ENCODE assay signal across 24 cellular contexts in genomic region chr5:174612686-174613085, GRCh38.
DNase-seq lines count a peak whose midpoint lies in the region; ATAC-seq and TF ChIP-seq lines count a peak whose summit lies in the region.
"Had no signal": no experiment of that assay in that cellular context is flagged by ENCODE, and none has a peak within 500 bp of the region (broad histone marks: within the 10 kb centered on the region; RNA-seq: fewer than 3 reads in every experiment).

No MANE protein-coding gene starts in this region.

- no peak for TF ChIP-seq POLR2A in HCT116 (IDR thresholded peaks at IDR 0.05; ENCODE audit: borderline replicate concordance, extremely low read depth, insufficient read depth, insufficient read length)
- no peak for TF ChIP-seq POLR2A in Peyer's patch (IDR thresholded peaks at IDR 0.05)

- RAD21 ChIA-PET in HCT116 (lab: Charles Lee; ENCODE audit: low non-redundant PET in 1 of 2, low total read pairs in 2 of 2, uncharacterized antibody in 2 of 2, unreplicated experiment in 2 of 2), result no interaction called here

- H3K4me1 ChIP-seq in HCT116 (ENCODE audit: control insufficient read depth in 1 of 2, insufficient read depth in 2 of 2, low read length in 2 of 2), result peaks cover 39 to 48% of the 10 kb centered on the region in 2 experiments
- peaks cover 0 to 9% (median 4%) of the 10 kb centered on the region in 4 donors for H3K4me1 ChIP-seq in Peyer's patch
- no peaks in the 10 kb centered on the region for H3K4me1 ChIP-seq in foreskin keratinocyte
- H3K4me1 ChIP-seq: heart left ventricle, pancreas, vagina had no signal

- no peaks in the 10 kb centered on the region for H3K36me3 ChIP-seq in HCT116 (ENCODE audit: control insufficient read depth in 1 of 2, insufficient read depth in 2 of 2, low read length in 2 of 2)
- no peaks in the 10 kb centered on the region for H3K36me3 ChIP-seq in Peyer's patch
- H3K36me3 ChIP-seq: heart left ventricle, pancreas, sigmoid colon, vagina had no signal

- DNase-seq in HCT116 (ENCODE audit: low read depth, low spot score) (no peak), Peyer's patch (peak in 2 of 3 donors; percentile 69 to 82), foreskin keratinocyte (no peak), type B pancreatic cell (ENCODE audit: extremely low spot score, unreplicated experiment) (no peak), amygdala (lab: John Stamatoyannopoulos, UW) (no peak), NCI-H1105 (lab: John Stamatoyannopoulos, UW) (no peak)
- DNase-seq: activated CD8-positive, alpha-beta T cell treated with anti-CD3 and anti-CD28 coated beads, Interleukin-2, amount 10 ng/mL, durations not matched to agents 7 days and 5 days; activated naive CD4-positive, alpha-beta T cell; activated T-cell treated with anti-CD3 and anti-CD28 coated beads, Interleukin-2, amount 50 U/mL, for 1 hour; amniotic stem cell; CD8-positive, alpha-beta memory T cell; DMS79 treated with DMSO at 0.1 percent for 48 hours; heart left ventricle; Karpas-422; NCI-H1092 treated with DMSO at 0.1 percent for 48 hours; NCI-H2081; NCI-H446 treated with DMSO at 0.1 percent for 48 hours; pancreas; sigmoid colon had no signal

- no peaks in the 10 kb centered on the region for H3K27me3 Mint-ChIP-seq in type B pancreatic cell

- H3K27ac Mint-ChIP-seq in type B pancreatic cell, result peak overlapping the region; percentile 30
- H3K27ac Mint-ChIP-seq: activated CD8-positive, alpha-beta T cell treated with anti-CD3 and anti-CD28 coated beads, Interleukin-2, amount 10 ng/mL, durations not matched to agents 7 days and 5 days; CD8-positive, alpha-beta memory T cell; dendritic cell treated with granulocyte-macrophage colony-stimulating factor and Interleukin-4, amounts not matched to agents 40 ng/mL and 50 ng/mL, for 4 days; nephron had no signal

- H3K9me3 Mint-ChIP-seq in type B pancreatic cell, result peaks cover 4% of the 10 kb centered on the region
- H3K9me3 Mint-ChIP-seq: dendritic cell treated with granulocyte-macrophage colony-stimulating factor and Interleukin-4, amounts not matched to agents 40 ng/mL and 50 ng/mL, for 4 days had no signal

- no TSS peak for BruUV-seq in HCT116 (replicated peaks; lab: Mats Ljungman, UMichigan)

- CTCF ChIA-PET in HCT116 (lab: Charles Lee), result no interaction called here

- intact Hi-C loops in HCT116 (cut with micrococcal nuclease), result no loop called here

- H3K4me1 Mint-ChIP-seq in type B pancreatic cell (ENCODE audit: unreplicated experiment), result peaks cover 30% of the 10 kb centered on the region
- H3K4me1 Mint-ChIP-seq: CD8-positive, alpha-beta memory T cell had no signal

- H3K79me2 ChIP-seq in HCT116 (ENCODE audit: insufficient read depth, low read length), result no peaks in the 10 kb centered on the region

- H4K20me1 ChIP-seq in HCT116 (ENCODE audit: insufficient read depth), result no peaks in the 10 kb centered on the region

- H3K4me3 ChIP-seq in HCT116 (replicated peaks in 1 of 2; ENCODE audit: low read depth in 1 of 2, low read length in 2 of 2) (no peak overlapping the region), Peyer's patch (no peak overlapping the region)
- H3K4me3 ChIP-seq: heart left ventricle, pancreas, sigmoid colon, vagina had no signal

- H3K4me3 Mint-ChIP-seq in type B pancreatic cell, result no peak overlapping the region
- H3K4me3 Mint-ChIP-seq: activated CD8-positive, alpha-beta T cell treated with anti-CD3 and anti-CD28 coated beads, Interleukin-2, amount 10 ng/mL, durations not matched to agents 7 days and 5 days; dendritic cell treated with granulocyte-macrophage colony-stimulating factor and Interleukin-4, amounts not matched to agents 40 ng/mL and 50 ng/mL, for 4 days; nephron had no signal

- H3K27ac ChIP-seq in HCT116 (ENCODE audit: low read depth, low read length), result no peak overlapping the region
- peak overlapping the region in 2 of 4 donors; percentile 63 to 76 for H3K27ac ChIP-seq in Peyer's patch
- H3K27ac ChIP-seq in foreskin keratinocyte, result no peak overlapping the region
- H3K27ac ChIP-seq: heart left ventricle, pancreas, sigmoid colon, vagina had no signal

- H2AFZ ChIP-seq in HCT116 (ENCODE audit: low read depth, low read length, poor library complexity, severe bottlenecking), result no peak overlapping the region

- POLR2A ChIA-PET in HCT116 (lab: Charles Lee), result no interaction called here

- H3K9me3 ChIP-seq in HCT116 (ENCODE audit: control insufficient read depth in 1 of 2, insufficient read depth in 1 of 2, low read depth in 1 of 2, low read length in 2 of 2), result no peaks in the 10 kb centered on the region
- no peaks in the 10 kb centered on the region for H3K9me3 ChIP-seq in Peyer's patch
- H3K9me3 ChIP-seq: pancreas, vagina had no signal

- no peaks in the 10 kb centered on the region for H3K36me3 Mint-ChIP-seq in type B pancreatic cell
- H3K36me3 Mint-ChIP-seq: CD8-positive, alpha-beta memory T cell had no signal

- no peaks in the 10 kb centered on the region for H3K9me2 ChIP-seq in HCT116 (ENCODE audit: insufficient read depth)

- no peaks in the 10 kb centered on the region; the same call in 1 of the 2 replicates for H3K27me3 ChIP-seq in HCT116 (ENCODE audit: insufficient read depth, low read length)
- no peaks in the 10 kb centered on the region for H3K27me3 ChIP-seq in Peyer's patch
- no peaks in the 10 kb centered on the region for H3K27me3 ChIP-seq in foreskin keratinocyte
- H3K27me3 ChIP-seq: sigmoid colon, vagina had no signal

- peak overlapping the region; percentile 34; the same call in 1 of the 2 replicates for H3K4me2 ChIP-seq in HCT116 (ENCODE audit: low read length)

- TF ChIP-seq CTCF in HCT116 (IDR thresholded peaks at IDR 0.05 in 2 of 3, conservative IDR thresholded peaks at IDR 0.05 in 1 of 3; ENCODE audit: borderline replicate concordance in 1 of 3, insufficient read depth in 1 of 3, low read depth in 2 of 3, low read length in 2 of 3) (no peak), Peyer's patch (IDR thresholded peaks at IDR 0.05) (no peak), foreskin keratinocyte (conservative IDR thresholded peaks at IDR 0.05) (no peak), type B pancreatic cell (conservative IDR thresholded peaks at IDR 0.05) (no peak)

- no peak overlapping the region for H3K9ac ChIP-seq in HCT116 (ENCODE audit: low read length)

- ATAC-seq in HCT116 (no peak), foreskin keratinocyte (peak; percentile 37), GM21825 (IDR thresholded peaks at IDR 0.05; ENCODE audit: unreplicated experiment) (no peak)
- ATAC-seq: activated CD8-positive, alpha-beta T cell treated with anti-CD3 and anti-CD28 coated beads, Interleukin-2, amount 10 ng/mL, durations not matched to agents 7 days and 5 days; heart left ventricle; left lobe of liver; pancreas had no signal

- no peak for TF ChIP-seq RAD21 in HCT116 (IDR thresholded peaks at IDR 0.05; ENCODE audit: low read depth)

TF ChIP-seq in HCT116, 20 proteins besides CTCF, POLR2A, EP300 and RAD21:
- no peak for TF ChIP-seq ZBTB33 (IDR thresholded peaks at IDR 0.05; ENCODE audit: extremely low read depth, insufficient replicate concordance, low read length)
- TF ChIP-seq, protein P1, sequence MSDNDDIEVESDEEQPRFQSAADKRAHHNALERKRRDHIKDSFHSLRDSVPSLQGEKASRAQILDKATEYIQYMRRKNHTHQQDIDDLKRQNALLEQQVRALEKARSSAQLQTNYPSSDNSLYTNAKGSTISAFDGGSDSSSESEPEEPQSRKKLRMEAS (IDR thresholded peaks at IDR 0.05), result no peak
- 0 out of 2 replicates have a peak, but pooled peaks have one; percentile 13 for TF ChIP-seq ELF1 (IDR thresholded peaks at IDR 0.05; ENCODE audit: borderline replicate concordance, low read depth)
- no peak for TF ChIP-seq EGR1 (IDR thresholded peaks at IDR 0.05; ENCODE audit: low read depth)

Comparison
In these comparisons a context has a peak if more than half of its experiments do, and no peak if none do; other contexts are left out.
1. DNase-seq: peak in Peyer's patch (2 of 3); none in HCT116 (single experiment), foreskin keratinocyte (0 of 2), type B pancreatic cell (single experiment), amygdala (0 of 56) and NCI-H1105 (single experiment).